In the genomic region with DNA sequence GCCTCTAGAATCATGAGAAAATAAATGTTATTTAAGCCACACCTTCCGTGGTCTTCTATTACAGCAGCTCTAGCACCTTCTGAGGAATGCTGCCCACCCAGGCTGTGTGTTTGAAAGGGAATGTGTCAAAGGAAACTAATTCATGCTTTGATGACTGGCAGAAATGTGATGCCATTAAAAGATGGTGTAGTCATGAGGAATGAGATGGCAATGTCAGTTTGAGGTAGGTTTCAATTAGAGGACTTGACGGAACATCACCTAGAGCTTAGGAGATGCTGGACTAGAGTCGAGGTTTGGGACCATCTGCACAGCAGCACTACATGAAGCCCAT, we compare ENCODE assay signal across 37 cellular contexts. TPM values are rescaled to one million over a fixed set of nuclear protein-coding genes. Genes with fewer than 3 reads are reported as not detected.
"Had no signal": no experiment of that assay in that cellular context is flagged by ENCODE, and none has a peak within 500 bp of the region (broad histone marks: within the 10 kb centered on the region; RNA-seq: fewer than 3 reads in every experiment).

No MANE protein-coding gene starts in this region.

- H3K4me1 ChIP-seq: ascending aorta, breast epithelium had no signal

- H3K4me1 Mint-ChIP-seq: activated naive CD8-positive, alpha-beta T cell treated with anti-CD3 and anti-CD28 coated beads, Interleukin-2, amount 10 ng/mL, durations not matched to agents 7 days and 5 days had no signal

- H3K27ac Mint-ChIP-seq: activated CD4-positive, alpha-beta memory T cell treated with anti-CD3 and anti-CD28 coated beads, Interleukin-2, amount 10 ng/mL, durations not matched to agents 7 days and 5 days; activated CD8-positive, alpha-beta memory T cell treated with anti-CD3 and anti-CD28 coated beads, Interleukin-2, amount 10 ng/mL, durations not matched to agents 7 days and 5 days; activated naive CD4-positive, alpha-beta T cell treated with anti-CD3 and anti-CD28 coated beads, Interleukin-2, amount 50 U/mL, for 24 hours; activated naive CD8-positive, alpha-beta T cell treated with anti-CD3 and anti-CD28 coated beads, Interleukin-2, amount 10 ng/mL, durations not matched to agents 7 days and 5 days; activated T-cell treated with anti-CD3 and anti-CD28 coated beads, Interleukin-2, amount 50 U/mL, for 72 hours; activated T-helper 2 cell treated with anti-CD3 and anti-CD28 coated beads, Interferon-gamma antibody, Interleukin-2, Interleukin-4, amounts not matched to agents 10 μg/mL and 5 μg/mL and 100 μg/mL, durations not matched to agents 14 hours and 24 hours and 36 hours had no signal

- H3K27me3 Mint-ChIP-seq: activated naive CD4-positive, alpha-beta T cell treated with anti-CD3 and anti-CD28 coated beads, Interleukin-2, amount 50 U/mL, for 24 hours had no signal

- H3K36me3 Mint-ChIP-seq: activated CD8-positive, alpha-beta memory T cell treated with anti-CD3 and anti-CD28 coated beads, Interleukin-2, amount 10 ng/mL, durations not matched to agents 7 days and 5 days; activated naive CD4-positive, alpha-beta T cell treated with anti-CD3 and anti-CD28 coated beads, Interleukin-2, amount 50 U/mL, for 24 hours; activated naive CD8-positive, alpha-beta T cell treated with anti-CD3 and anti-CD28 coated beads, Interleukin-2, amount 10 ng/mL, durations not matched to agents 7 days and 5 days had no signal

- H3K4me3 ChIP-seq: ascending aorta, breast epithelium, PC-9, SK-N-MC had no signal

- H3K9ac ChIP-seq: KMS-11 had no signal

- H3K36me3 ChIP-seq: ascending aorta, breast epithelium, WERI-Rb-1 had no signal

- DNase-seq: activated CD4-positive, alpha-beta memory T cell treated with anti-CD3 and anti-CD28 coated beads, Interleukin-2, amount 10 ng/mL, durations not matched to agents 7 days and 5 days; activated CD4-positive, alpha-beta T cell treated with anti-CD3 and anti-CD28 coated beads for 1 hour; activated CD4-positive, alpha-beta T cell treated with anti-CD3 and anti-CD28 coated beads for 48 hours; activated CD4-positive, CD25-positive, alpha-beta regulatory T cell; activated CD8-positive, alpha-beta memory T cell treated with anti-CD3 and anti-CD28 coated beads for 24 hours; activated CD8-positive, alpha-beta memory T cell treated with anti-CD3 and anti-CD28 coated beads, Interleukin-2, amount 10 ng/mL, durations not matched to agents 7 days and 5 days; activated CD8-positive, alpha-beta memory T cell treated with anti-CD3 and anti-CD28 coated beads, Interleukin-2, amount 50 U/mL, for 48 hours; activated gamma-delta T cell; activated naive CD4-positive, alpha-beta T cell treated with Interleukin-2 at 50 U/mL for 16 hours; activated naive CD8-positive, alpha-beta T cell treated with anti-CD3 and anti-CD28 coated beads, Interleukin-2, amount 10 ng/mL, durations not matched to agents 7 days and 5 days; activated T-cell treated with anti-CD3 and anti-CD28 coated beads, Interleukin-2, amount 50 U/mL, for 72 hours; amygdala; caudate nucleus; cerebellar nuclear complex; MM.1S; NCI-H1092 treated with DMSO at 0.1 percent for 48 hours; NCI-H1417 treated with DMSO at 0.1 percent for 48 hours; NCI-H1694; NCI-H2029 treated with DMSO at 0.1 percent for 48 hours; NCI-H2107; NCI-H2171; NCI-H510A; NCI-H526; NCI-H748 treated with DMSO at 0.1 percent for 48 hours; PC-9; Right ventricle myocardium superior; T1000; WERI-Rb-1 had no signal

- H3K9me3 Mint-ChIP-seq: activated CD4-positive, alpha-beta memory T cell treated with anti-CD3 and anti-CD28 coated beads, Interleukin-2, amount 10 ng/mL, durations not matched to agents 7 days and 5 days; activated naive CD4-positive, alpha-beta T cell treated with anti-CD3 and anti-CD28 coated beads, Interleukin-2, amount 50 U/mL, for 24 hours; activated T-cell treated with anti-CD3 and anti-CD28 coated beads, Interleukin-2, amount 50 U/mL, for 72 hours; activated T-helper 2 cell treated with anti-CD3 and anti-CD28 coated beads, Interferon-gamma antibody, Interleukin-2, Interleukin-4, amounts not matched to agents 10 μg/mL and 5 μg/mL and 100 μg/mL, durations not matched to agents 14 hours and 24 hours and 36 hours had no signal

- H3K9me3 ChIP-seq: ascending aorta, breast epithelium had no signal

- H3K4me2 ChIP-seq: KMS-11, PC-9 had no signal

- H2AFZ ChIP-seq: PC-9 had no signal

- H3K27ac ChIP-seq: ascending aorta, breast epithelium, KMS-11, PC-9, SK-N-MC, WERI-Rb-1 had no signal

- H3K4me3 Mint-ChIP-seq: activated CD4-positive, alpha-beta memory T cell treated with anti-CD3 and anti-CD28 coated beads, Interleukin-2, amount 10 ng/mL, durations not matched to agents 7 days and 5 days; activated CD8-positive, alpha-beta memory T cell treated with anti-CD3 and anti-CD28 coated beads, Interleukin-2, amount 10 ng/mL, durations not matched to agents 7 days and 5 days; activated naive CD4-positive, alpha-beta T cell treated with anti-CD3 and anti-CD28 coated beads, Interleukin-2, amount 50 U/mL, for 24 hours; activated naive CD8-positive, alpha-beta T cell treated with anti-CD3 and anti-CD28 coated beads, Interleukin-2, amount 10 ng/mL, durations not matched to agents 7 days and 5 days; activated T-cell treated with anti-CD3 and anti-CD28 coated beads, Interleukin-2, amount 50 U/mL, for 72 hours had no signal

- ATAC-seq: activated CD8-positive, alpha-beta memory T cell treated with anti-CD3 and anti-CD28 coated beads, Interleukin-2, amount 10 ng/mL, durations not matched to agents 7 days and 5 days; activated T-cell treated with anti-CD3 and anti-CD28 coated beads, Interleukin-2, amount 50 U/mL, for 72 hours had no signal

- H3K27me3 ChIP-seq: ascending aorta, breast epithelium had no signal

RNA-seq across cellular contexts. Expression of gene PDZK1, which starts 10.6 kb away (rescaled TPM):
- total RNA-seq: activated T-helper 2 cell treated with anti-CD3 and anti-CD28 coated beads, Interferon-gamma antibody, Interleukin-2, Interleukin-4, amounts not matched to agents 10 μg/mL and 5 μg/mL and 100 μg/mL, durations not matched to agents 14 hours and 24 hours and 36 hours; ascending aorta; Right ventricle myocardium superior had no signal

RNA-seq across cellular contexts. Expression of gene CD160, which starts 22.7 kb away (rescaled TPM):
- total RNA-seq: activated CD4-positive, alpha-beta memory T cell treated with anti-CD3 and anti-CD28 coated beads, Interleukin-2, amount 10 ng/mL, durations not matched to agents 7 days and 5 days; activated T-helper 2 cell treated with anti-CD3 and anti-CD28 coated beads, Interferon-gamma antibody, Interleukin-2, Interleukin-4, amounts not matched to agents 10 μg/mL and 5 μg/mL and 100 μg/mL, durations not matched to agents 14 hours and 24 hours and 36 hours; ascending aorta; LHCN-M2; OCI-LY7; PC-9; Right ventricle myocardium superior; T-helper 2 cell treated with Interferon-gamma antibody and Interleukin-4, amounts not matched to agents 100 ng/mL and 5 ng/mL, for 36 hours had no signal
